15 cellular contexts compared by ENCODE assay signal in genomic region chr2:48452108-48452507, GRCh38. TPM values are rescaled to one million over a fixed set of nuclear protein-coding genes. Genes with fewer than 3 reads are reported as not detected.
DNase-seq lines count a peak whose midpoint lies in the region; ATAC-seq and TF ChIP-seq lines count a peak whose summit lies in the region.
"Had no signal": no experiment of that assay in that cellular context is flagged by ENCODE, and none has a peak within 500 bp of the region (broad histone marks: within the 10 kb centered on the region; RNA-seq: fewer than 3 reads in every experiment).

No MANE protein-coding gene starts in this region.

- no peak overlapping the region for H3K4me3 ChIP-seq in testis

- H3K27ac Mint-ChIP-seq in activated naive CD4-positive, alpha-beta T cell treated with anti-CD3 and anti-CD28 coated beads, Interleukin-2, amount 50 U/mL, for 24 hours, result peak overlapping the region; percentile 81
- H3K27ac Mint-ChIP-seq: HFFc6; natural killer cell treated with Interleukin-12 subunit alpha and Interleukin-12 subunit beta and Interleukin-15 and Interleukin-18, amount 100 ng/mL, for 72 hours had no signal

- H3K27me3 ChIP-seq in testis, result no peaks in the 10 kb centered on the region

- H3K4me1 ChIP-seq in testis, result peaks cover 22% of the 10 kb centered on the region

- no peaks in the 10 kb centered on the region for H3K9me3 Mint-ChIP-seq in activated naive CD4-positive, alpha-beta T cell treated with anti-CD3 and anti-CD28 coated beads, Interleukin-2, amount 50 U/mL, for 24 hours
- no peaks in the 10 kb centered on the region for H3K9me3 Mint-ChIP-seq in activated T-cell treated with anti-CD3 and anti-CD28 coated beads, Interleukin-2, amount 50 U/mL, for 4 hours
- H3K9me3 Mint-ChIP-seq: HFFc6; natural killer cell treated with Interleukin-12 subunit alpha and Interleukin-12 subunit beta and Interleukin-15 and Interleukin-18, amount 100 ng/mL, for 72 hours had no signal

- H3K4me3 Mint-ChIP-seq in activated naive CD4-positive, alpha-beta T cell treated with anti-CD3 and anti-CD28 coated beads, Interleukin-2, amount 50 U/mL, for 24 hours, result no peak overlapping the region
- no peak overlapping the region for H3K4me3 Mint-ChIP-seq in activated T-cell treated with anti-CD3 and anti-CD28 coated beads, Interleukin-2, amount 50 U/mL, for 4 hours
- H3K4me3 Mint-ChIP-seq: HFFc6; natural killer cell treated with Interleukin-12 subunit alpha and Interleukin-12 subunit beta and Interleukin-15 and Interleukin-18, amount 100 ng/mL, for 72 hours had no signal

- H3K4me1 Mint-ChIP-seq in activated naive CD4-positive, alpha-beta T cell treated with anti-CD3 and anti-CD28 coated beads, Interleukin-2, amount 50 U/mL, for 24 hours, result peaks cover 54% of the 10 kb centered on the region
- H3K4me1 Mint-ChIP-seq in activated T-cell treated with anti-CD3 and anti-CD28 coated beads, Interleukin-2, amount 50 U/mL, for 4 hours (ENCODE audit: low read depth), result peaks cover 39% of the 10 kb centered on the region

- ATAC-seq in activated T-cell treated with anti-CD3 and anti-CD28 coated beads, Interleukin-2, amount 50 U/mL, for 4 hours, result no peak
- ATAC-seq: natural killer cell treated with Interleukin-12 subunit alpha and Interleukin-12 subunit beta and Interleukin-15 and Interleukin-18, amount 100 ng/mL, for 72 hours had no signal

- H3K27me3 Mint-ChIP-seq in activated naive CD4-positive, alpha-beta T cell treated with anti-CD3 and anti-CD28 coated beads, Interleukin-2, amount 50 U/mL, for 24 hours, result no peaks in the 10 kb centered on the region
- no peaks in the 10 kb centered on the region for H3K27me3 Mint-ChIP-seq in activated T-cell treated with anti-CD3 and anti-CD28 coated beads, Interleukin-2, amount 50 U/mL, for 4 hours (ENCODE audit: low read depth)
- H3K27me3 Mint-ChIP-seq: natural killer cell treated with Interleukin-12 subunit alpha and Interleukin-12 subunit beta and Interleukin-15 and Interleukin-18, amount 100 ng/mL, for 72 hours had no signal

- H3K9me3 ChIP-seq in testis, result no peaks in the 10 kb centered on the region

- no peak for TF ChIP-seq CTCF in testis (IDR thresholded peaks at IDR 0.05)

- no peaks in the 10 kb centered on the region for H3K36me3 ChIP-seq in testis (ENCODE audit: low read depth, missing control alignments)

- TF ChIP-seq POLR2A in erythroblast (IDR thresholded peaks at IDR 0.05; ENCODE audit: low read length) (no peak), testis (IDR thresholded peaks at IDR 0.05) (no peak)

- intact Hi-C loops in testis (cut with DNase I; ENCODE audit: low total_unique reads), result no loop called here

- 84 to 85% methylated on average over 4 of the region's 4 CpGs for WGBS in testis, 2 donors

- no peak for DNase-seq in activated naive CD4-positive, alpha-beta T cell (lab: John Stamatoyannopoulos, UW)
- DNase-seq in NCI-H748 (lab: John Stamatoyannopoulos, UW; ENCODE audit: unreplicated experiment), result peak; percentile 95
- peak; percentile 80 to 96 for DNase-seq in erythroblast (lab: John Stamatoyannopoulos, UW)
- DNase-seq in superior temporal gyrus (ENCODE audit: extremely low spot score), result peak; percentile 54
- no peak for DNase-seq in activated T-cell treated with anti-CD3 and anti-CD28 coated beads, Interleukin-2, amount 50 U/mL, for 4 hours
- no peak for DNase-seq in EL
- no peak for DNase-seq in testis
- DNase-seq: activated CD8-positive, alpha-beta memory T cell treated with anti-CD3 and anti-CD28 coated beads, Interleukin-2, amount 50 U/mL, for 4 hours; anterior cingulate cortex; effector CD4-positive, alpha-beta T cell; HFFc6; NCI-H2171 had no signal

- H3K36me3 Mint-ChIP-seq in activated naive CD4-positive, alpha-beta T cell treated with anti-CD3 and anti-CD28 coated beads, Interleukin-2, amount 50 U/mL, for 24 hours, result peaks cover 7% of the 10 kb centered on the region
- peaks cover 19% of the 10 kb centered on the region for H3K36me3 Mint-ChIP-seq in activated T-cell treated with anti-CD3 and anti-CD28 coated beads, Interleukin-2, amount 50 U/mL, for 4 hours (ENCODE audit: insufficient read depth)

- no peak overlapping the region for H3K27ac ChIP-seq in testis
- H3K27ac ChIP-seq: VCaP had no signal

RNA-seq across cellular contexts. Expression of gene PPP1R21, which starts 11.5 kb away (rescaled TPM):
- 10 to 100 TPM in 2 of 3 donors, 1 to 10 TPM in 1; 9.0 to 16.3 (median 11.8) TPM for total RNA-seq in activated T-cell treated with anti-CD3 and anti-CD28 coated beads, Interleukin-2, amount 50 U/mL, for 4 hours
- 10 to 100 TPM; 48.5 to 58.6 TPM for total RNA-seq in testis
- polyA plus RNA-seq in testis (ENCODE audit: insufficient read depth, low read depth, low replicate concordance), result 25.3 TPM

Comparison
In these comparisons a context has a peak if more than half of its experiments do, and no peak if none do; other contexts are left out.
1. DNase-seq: peak in NCI-H748 (single experiment), erythroblast (2 of 2) and superior temporal gyrus (single experiment); none in activated naive CD4-positive, alpha-beta T cell (0 of 4), activated T-cell treated with anti-CD3 and anti-CD28 coated beads, Interleukin-2, amount 50 U/mL, for 4 hours (single experiment), EL (single experiment) and testis (single experiment).